In the genomic region with DNA sequence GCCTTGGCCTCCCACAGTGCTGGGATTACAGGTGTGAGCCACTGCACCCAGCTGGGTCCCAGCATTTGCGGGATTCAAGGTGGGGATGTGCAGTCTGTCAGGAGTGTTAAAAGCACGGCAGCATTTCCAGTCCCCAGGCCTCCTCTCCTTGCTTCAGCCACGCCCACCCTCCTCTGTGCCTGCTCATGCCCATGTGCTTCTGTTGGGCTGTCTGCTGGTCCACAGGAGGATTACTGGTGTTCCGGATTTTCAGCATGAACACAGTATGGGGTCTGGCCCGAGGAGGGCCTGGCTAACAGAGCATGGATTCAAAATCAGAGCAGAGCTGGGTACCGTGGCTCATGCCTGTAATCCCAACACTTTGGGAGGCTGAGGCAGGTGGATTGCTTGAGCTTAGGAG, we compare ENCODE assay signal across 1 cellular context.
TF ChIP-seq lines count a peak whose summit lies in the region.

No MANE protein-coding gene starts in this region.

TF ChIP-seq in IMR-90, 13 proteins besides CTCF, POLR2A, EP300 and RAD21:
- no peak for TF ChIP-seq BHLHE40 (IDR thresholded peaks at IDR 0.05; ENCODE audit: low read depth, low read length)
